ENCODE assay signal across 8 cellular contexts in genomic region chr6:106975699-106976032, GRCh38. TPM values are rescaled to one million over a fixed set of nuclear protein-coding genes. Genes with fewer than 3 reads are reported as not detected.
A peak's percentile ranks its signal among the peaks of the same experiment; 100 is the strongest.
DNase-seq lines count a peak whose midpoint lies in the region; ATAC-seq, FAIRE-seq and TF ChIP-seq lines count a peak whose summit lies in the region.

No MANE protein-coding gene starts in this region.

- peaks cover 14 to 20% of the 10 kb centered on the region in 2 experiments for H4K20me1 ChIP-seq in H1 (replicated peaks in 1 of 2; ENCODE audit: control insufficient read depth in 1 of 2, insufficient read depth in 2 of 2, low read length in 2 of 2)

- no peaks in the 10 kb centered on the region for H3K9me3 Mint-ChIP-seq in osteocyte (ENCODE audit: unreplicated experiment)

- no peak overlapping the region for H3K23ac ChIP-seq in H1 (ENCODE audit: insufficient read length)

- peak overlapping the region; percentile 86 for H2BK5ac ChIP-seq in H1 (ENCODE audit: low read depth, low read length)

- POLR2A ChIA-PET in H1 (lab: Charles Lee; ENCODE audit: partially characterized antibody), result interaction anchor here (0.8 to 2.7 kb wide), 3 partner anchors 9 to 366 kb away, joined by 3 to 8 read pairs (median 4); no protein-coding TSS in a partner anchor

- no peak overlapping the region for H2BK15ac ChIP-seq in H1 (ENCODE audit: low read length)

- no peak for ATAC-seq in aorta (ENCODE audit: low FRiP score)

- peaks cover 24 to 61% of the 10 kb centered on the region in 2 experiments for H3K79me2 ChIP-seq in H1 (ENCODE audit: control insufficient read depth in 1 of 2, insufficient read depth in 2 of 2, low read length in 2 of 2)

- peak overlapping the region; percentile 96 for H3K4ac ChIP-seq in H1 (replicated peaks; ENCODE audit: insufficient read length, low read depth, low read length)

- H3K4me2 ChIP-seq in H1 (ENCODE audit: insufficient read depth in 1 of 2, low read depth in 2 of 2, low read length in 2 of 2), result peak overlapping the region; percentile 67 to 70

- no peaks in the 10 kb centered on the region for H3K79me1 ChIP-seq in H1 (ENCODE audit: low read depth, low read length)

- TF ChIP-seq CTCF in H1 (IDR thresholded peaks at IDR 0.05; ENCODE audit: control extremely low read depth in 1 of 3, insufficient read depth in 1 of 3, low read depth in 1 of 3, low read length in 3 of 3), result no peak
- TF ChIP-seq CTCF in osteocyte (IDR thresholded peaks at IDR 0.05), result no peak

- H3K4me1 Mint-ChIP-seq in osteocyte (ENCODE audit: unreplicated experiment), result peaks cover 5% of the 10 kb centered on the region

- H3K27ac Mint-ChIP-seq in osteocyte (ENCODE audit: unreplicated experiment), result no peak overlapping the region

- peak overlapping the region; percentile 87 for H3K56ac ChIP-seq in H1 (replicated peaks; ENCODE audit: insufficient read length, low read depth, low read length)

- intact Hi-C loops in aorta (cut with DNase I), result loop anchor here in 1 of 2 donors (5.0 kb wide), 2 partner anchors 363 to 533 kb away; no protein-coding TSS in a partner anchor

- peaks cover 5% of the 10 kb centered on the region for H3K23me2 ChIP-seq in H1 (ENCODE audit: low read depth, low read length)

- H3K27me3 Mint-ChIP-seq in osteocyte (ENCODE audit: unreplicated experiment), result peaks cover 70% of the 10 kb centered on the region

- H3K9ac ChIP-seq in ES-I3 (ENCODE audit: low read depth, low read length) (peak overlapping the region; percentile 92), H1 (replicated peaks in 1 of 4; ENCODE audit: extremely low read depth in 1 of 4, low read depth in 3 of 4, low read length in 3 of 4) (peak overlapping the region; percentile 66 to 93 (median 84))

- peak overlapping the region; percentile 98 for H4K8ac ChIP-seq in H1 (ENCODE audit: extremely low read depth, insufficient read depth, low read length)

- H3K27ac ChIP-seq in H1 (ENCODE audit: low read depth, low read length) (peak overlapping the region; percentile 93; the same call in 1 of the 2 replicates), aorta (ENCODE audit: low read depth in 1 of 2, low read length in 2 of 2) (no peak overlapping the region)

- peaks cover 18% of the 10 kb centered on the region; the same call in 1 of the 2 replicates for H3K36me3 ChIP-seq in ES-I3 (ENCODE audit: insufficient read depth, low read length)
- peaks cover 5 to 32% (median 21%) of the 10 kb centered on the region in 4 experiments; a peak in 7 of 8 replicates for H3K36me3 ChIP-seq in H1 (ENCODE audit: control insufficient read depth in 2 of 4, insufficient read depth in 4 of 4, low read length in 3 of 4)
- no peaks in the 10 kb centered on the region for H3K36me3 ChIP-seq in aorta (ENCODE audit: control insufficient read depth in 1 of 2, insufficient read depth in 2 of 2, low read length in 1 of 2)

- H2AFZ ChIP-seq in H1 (ENCODE audit: low read length), result no peak overlapping the region

- H4K5ac ChIP-seq in H1 (ENCODE audit: insufficient read length, low read depth, low read length), result peak overlapping the region; percentile 95

- H2BK120ac ChIP-seq in H1 (replicated peaks; ENCODE audit: low read depth, low read length), result peak overlapping the region; percentile 79

- CTCF ChIA-PET in H1 (lab: Charles Lee; ENCODE audit: partially characterized antibody), result interaction anchor here (2.6 kb wide), 1 partner anchor 22 kb away, joined by 15 read pairs; no protein-coding TSS in a partner anchor

- H3K4me1 ChIP-seq in ES-I3 (ENCODE audit: insufficient read depth, low read length) (peaks cover 10% of the 10 kb centered on the region), H1 (replicated peaks in 1 of 4; ENCODE audit: control insufficient read depth in 3 of 4, insufficient read depth in 4 of 4, low read length in 3 of 4) (peaks cover 0 to 12% (median 4%) of the 10 kb centered on the region in 4 experiments; a peak in 4 of 7 replicates), aorta (ENCODE audit: control insufficient read depth in 1 of 2, insufficient read depth in 2 of 2, low read length in 2 of 2) (no peaks in the 10 kb centered on the region)

- H3K18ac ChIP-seq in H1 (ENCODE audit: extremely low read depth, low read length), result peak overlapping the region; percentile 24; the same call in 1 of the 2 replicates

- no peak for TF ChIP-seq EP300 in H1 (IDR thresholded peaks at IDR 0.05; ENCODE audit: borderline replicate concordance in 1 of 2, low read depth in 2 of 2, low read length in 2 of 2)

- no peak for TF ChIP-seq RAD21 in H1 (IDR thresholded peaks at IDR 0.05 in 1 of 2, conservative IDR thresholded peaks at IDR 0.05 in 1 of 2; ENCODE audit: low read depth in 2 of 2, low read length in 2 of 2)

- peak overlapping the region; percentile 36 for H3K4me3 Mint-ChIP-seq in osteocyte (ENCODE audit: unreplicated experiment)

- peak in 1 of 2 experiments; percentile 31; a peak in 1 of 3 replicates for TF ChIP-seq POLR2A in H1 (IDR thresholded peaks at IDR 0.05; ENCODE audit: control extremely low read depth in 1 of 2, low read depth in 2 of 2, low read length in 2 of 2)

- no peaks in the 10 kb centered on the region for H3K36me3 Mint-ChIP-seq in osteocyte (ENCODE audit: unreplicated experiment)

- H3K9me3 ChIP-seq in ES-I3 (ENCODE audit: control insufficient read depth, insufficient read depth, low read length), result no peaks in the 10 kb centered on the region; the same call in 1 of the 2 replicates
- no peaks in the 10 kb centered on the region for H3K9me3 ChIP-seq in H1 (ENCODE audit: insufficient read depth in 2 of 2, low read depth in 1 of 2, low read length in 1 of 2)
- H3K9me3 ChIP-seq in aorta (ENCODE audit: control insufficient read depth, low read length), result no peaks in the 10 kb centered on the region

- DNase-seq in NCI-H2171 treated with DMSO at 0.1 percent for 48 hours (lab: John Stamatoyannopoulos, UW) (peak; percentile 59), H1 (ENCODE audit: low read depth in 1 of 2, low spot score in 2 of 2) (no peak), osteocyte (ENCODE audit: extremely low spot score, unreplicated experiment) (no peak), mesenteric fat pad (ENCODE audit: low spot score) (no peak), NCI-H1436 treated with DMSO at 0.1 percent for 48 hours (lab: John Stamatoyannopoulos, UW) (no peak), aorta (no peak), SIG-M5 (lab: John Stamatoyannopoulos, UW) (no peak)

- H3K27me3 ChIP-seq in H1 (replicated peaks in 1 of 4; ENCODE audit: control insufficient read depth in 3 of 4, extremely low read depth in 1 of 4, insufficient read depth in 3 of 4, low read length in 3 of 4) (no peaks in the 10 kb centered on the region), aorta (ENCODE audit: control insufficient read depth in 1 of 2, insufficient read depth in 2 of 2, low read length in 1 of 2) (peaks cover 0 to 1% of the 10 kb centered on the region in 2 donors)

- no peak overlapping the region for H2BK20ac ChIP-seq in H1 (ENCODE audit: low read length)

- peak overlapping the region; percentile 66 to 93 (median 82); a peak in 7 of 8 replicates for H3K4me3 ChIP-seq in H1 (ENCODE audit: extremely low read depth in 1 of 4, insufficient read depth in 2 of 4, low read depth in 3 of 4, low read length in 4 of 4)
- no peak overlapping the region for H3K4me3 ChIP-seq in aorta (ENCODE audit: low read length in 2 of 2)

- FAIRE-seq in H1 (lab: Jason Lieb, UNC), result no peak

- peak overlapping the region; percentile 92 for H4K91ac ChIP-seq in H1 (replicated peaks; ENCODE audit: insufficient read length, low read length)

- H3K14ac ChIP-seq in H1 (ENCODE audit: insufficient read length), result no peak overlapping the region

- H2AK5ac ChIP-seq in H1 (ENCODE audit: low read depth, low read length), result peak overlapping the region; percentile 26; the same call in 1 of the 2 replicates

- H2BK12ac ChIP-seq in H1 (ENCODE audit: low read depth, low read length), result no peak overlapping the region

- whole genome bisulfite sequencing in H1 (ENCODE audit: extremely low coverage in 1 of 2, insufficient coverage in 1 of 2, insufficient read length in 1 of 2, insufficient replicate concordance in 2 of 2, low coverage in 1 of 2, low lambda C conversion rate in 2 of 2, missing lambda C conversion rate in 1 of 2), 2 experiments, result 6% methylated on average over 15 of the region's 17 CpGs; no CpG with 5 or more reads in 1 of the 2 experiments
- 2 to 3% methylated on average over 17 of the region's 17 CpGs for WGBS in aorta, 2 donors

TF ChIP-seq in H1, 55 proteins besides CTCF, POLR2A, EP300 and RAD21:
- no peak for TF ChIP-seq CHD1 (IDR thresholded peaks at IDR 0.05; ENCODE audit: low read depth, low read length)
- peak; percentile 60; the same call in 1 of the 2 replicates for TF ChIP-seq TEAD4 (IDR thresholded peaks at IDR 0.05; ENCODE audit: low read depth, low read length)

RNA-seq across cellular contexts. Expression of gene CD24, which starts 1.1 kb away (rescaled TPM):
- 2,258 and 2,327 TPM in 2 replicates for total RNA-seq in H1 (2021; fragmentation: NEBNext Ultra II Directional; extraction: Animal tissue kit (Norgen Biotek cat#: 25700))
- polyA plus RNA-seq in H1 (2011; rRNA removed) (1,771 and 2,134 TPM in 2 replicates), aorta (10 to 100 TPM in 1 of 2 donors, 1 to 10 TPM in 1; 3.9 to 41.7 TPM)
- polyA plus RNA-seq in H1 (2011; cell fraction: cytosol; rRNA removed), result 2,003 TPM
- polyA plus RNA-seq in H1 (2011; cell fraction: nucleus; rRNA removed), result 868 TPM
- polyA plus RNA-seq in H1 (2012, experiment 1 of 2), result 1,729 to 2,378 TPM (median 2,052 TPM) in 4 replicates
- polyA plus RNA-seq in H1 (2012, experiment 2 of 2), result 693 TPM
- 2,069 TPM for polyA plus RNA-seq in H1 (2013, experiment 1 of 2)
- 2,475 TPM for polyA plus RNA-seq in H1 (2013, experiment 2 of 2)
- polyA minus RNA-seq in H1 (2011; rRNA and poly(A)+ RNA removed), result 1,038 and 1,243 TPM in 2 replicates
- 1,995 TPM for polyA minus RNA-seq in H1 (2011; cell fraction: cytosol; rRNA and poly(A)+ RNA removed)
- polyA minus RNA-seq in H1 (2011; cell fraction: nucleus; rRNA and poly(A)+ RNA removed), result 801 TPM
- total RNA-seq in osteocyte (0.30 and 0.42 TPM in 2 replicates), mesenteric fat pad (2.1 TPM), aorta (1 to 10 TPM in 1 of 2 donors, under 1 TPM in 1; 0.94 to 8.0 TPM)

RNA-seq across cellular contexts. Expression of gene MTRES1, which starts 52.3 kb away (rescaled TPM):
- 17.2 and 20.3 TPM in 2 replicates for total RNA-seq in H1 (2021; fragmentation: NEBNext Ultra II Directional; extraction: Animal tissue kit (Norgen Biotek cat#: 25700))
- polyA plus RNA-seq in H1 (2011; rRNA removed), result 5.2 and 6.4 TPM in 2 replicates
- 11.9 TPM for polyA plus RNA-seq in H1 (2011; cell fraction: cytosol; rRNA removed)
- polyA plus RNA-seq in H1 (2011; cell fraction: nucleus; rRNA removed), result 7.7 TPM
- 14.3 to 16.8 TPM (median 14.9 TPM) in 4 replicates for polyA plus RNA-seq in H1 (2012, experiment 1 of 2)
- polyA plus RNA-seq in H1 (2012, experiment 2 of 2), result 8.3 TPM
- polyA plus RNA-seq in H1 (2013, experiment 1 of 2), result 26.4 TPM
- 27.6 TPM for polyA plus RNA-seq in H1 (2013, experiment 2 of 2)
- 4.1 and 5.4 TPM in 2 replicates for polyA minus RNA-seq in H1 (2011; rRNA and poly(A)+ RNA removed)
- 3.7 TPM for polyA minus RNA-seq in H1 (2011; cell fraction: cytosol; rRNA and poly(A)+ RNA removed)
- polyA minus RNA-seq in H1 (2011; cell fraction: nucleus; rRNA and poly(A)+ RNA removed), result 9.7 TPM
- 19.1 and 19.7 TPM in 2 replicates for total RNA-seq in osteocyte
- total RNA-seq in mesenteric fat pad, result 16.1 TPM
- 10 to 100 TPM; 14.1 to 15.2 TPM for total RNA-seq in aorta
- polyA plus RNA-seq in aorta, result 10 to 100 TPM; 22.6 to 35.1 TPM

Comparison
In these comparisons a context has a peak if more than half of its experiments do, and no peak if none do; other contexts are left out.
1. H3K4me3 ChIP-seq: peak in H1 (4 of 4); none in aorta (0 of 2).
2. RNA of gene CD24, which starts 1.1 kb away (total RNA-seq): 2,258 to 2,327 TPM in H1; 0.94 to 8.0 TPM in aorta, 2.1 TPM in mesenteric fat pad (single experiment) and 0.30 to 0.42 TPM in osteocyte; every median in the first group is over 100 times any median in the second.